In genomic region chr16:1781254-1781653, GRCh38 we compare ENCODE assay signal across 1 cellular context.
TF ChIP-seq lines count a peak whose summit lies in the region.

No MANE protein-coding gene starts in this region.

TF ChIP-seq in A549, 52 proteins besides CTCF, POLR2A, EP300 and RAD21 (continued from another document):
- TF ChIP-seq REST (IDR thresholded peaks at IDR 0.05) = no peak
- no peak for TF ChIP-seq CBX8 (IDR thresholded peaks at IDR 0.05)
